Comparison of ENCODE assay signal across 21 cellular contexts in the genomic region with DNA sequence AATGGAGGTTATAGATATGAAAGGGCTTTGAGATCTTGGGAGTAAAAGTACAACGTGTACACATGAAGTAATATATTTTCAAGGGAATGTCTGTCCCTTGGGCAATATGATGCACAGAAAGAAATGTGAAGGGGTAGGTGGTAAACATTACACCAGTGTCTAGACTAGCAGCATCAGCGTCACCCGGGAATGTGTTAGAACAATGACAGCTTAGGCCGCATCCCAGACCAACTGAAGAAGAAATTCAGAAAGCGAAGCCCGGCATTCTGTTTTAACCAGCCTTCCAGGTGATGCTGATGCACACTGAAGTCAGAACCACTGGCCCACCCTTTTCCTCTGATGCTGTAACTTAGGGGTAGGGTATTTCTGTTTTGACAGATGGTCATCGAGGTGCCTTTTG. TPM values are rescaled to one million over a fixed set of nuclear protein-coding genes. Genes with fewer than 3 reads are reported as not detected.
DNase-seq lines count a peak whose midpoint lies in the region; ATAC-seq and TF ChIP-seq lines count a peak whose summit lies in the region.
"Had no signal": no experiment of that assay in that cellular context is flagged by ENCODE, and none has a peak within 500 bp of the region (broad histone marks: within the 10 kb centered on the region; RNA-seq: fewer than 3 reads in every experiment).

No MANE protein-coding gene starts in this region.

- no peak for TF ChIP-seq POLR2A in uterus (IDR thresholded peaks at IDR 0.05)

- intact Hi-C loops in left ventricle myocardium inferior (cut with micrococcal nuclease) = no loop called here
- intact Hi-C loops in left cardiac atrium (cut with DNase I) = no loop called here
- intact Hi-C loops in uterus (cut with DNase I; ENCODE audit: low total_unique reads) = no loop called here

- H3K4me1 ChIP-seq in left ventricle myocardium inferior (peaks cover 100% of the 10 kb centered on the region), endodermal cell (ENCODE audit: control insufficient read depth, insufficient read depth, low read length) (no peaks in the 10 kb centered on the region), uterus (peaks cover 0 to 16% of the 10 kb centered on the region in 2 donors)

- no peak overlapping the region for H3K4me3 Mint-ChIP-seq in endodermal cell
- H3K4me3 Mint-ChIP-seq in osteocyte (ENCODE audit: unreplicated experiment) = peak overlapping the region; percentile 30
- H3K4me3 Mint-ChIP-seq: activated CD8-positive, alpha-beta T cell treated with anti-CD3 and anti-CD28 coated beads, Interleukin-2, amount 10 ng/mL, durations not matched to agents 7 days and 5 days; activated naive CD8-positive, alpha-beta T cell treated with anti-CD3 and anti-CD28 coated beads, Interleukin-2, amount 10 ng/mL, durations not matched to agents 7 days and 5 days; central memory CD8-positive, alpha-beta T cell; natural killer cell treated with Interleukin-12 subunit alpha and Interleukin-12 subunit beta and Interleukin-15 and Interleukin-18, amount 100 ng/mL, for 72 hours; stimulated activated memory B cell treated with anti-CD40 and anti-IgM and Interleukin-4, amounts not matched to agents 10 μg/mL and 1 μg/mL and 100 μg/mL, for 72 hours had no signal

- WGBS in endodermal cell (ENCODE audit: insufficient coverage in 1 of 2, insufficient read length in 1 of 2), 2 experiments = 84 to 91% methylated on average over 7 of the region's 7 CpGs

- peaks cover 43% of the 10 kb centered on the region for H3K27me3 Mint-ChIP-seq in endodermal cell (ENCODE audit: insufficient read depth)
- no peaks in the 10 kb centered on the region for H3K27me3 Mint-ChIP-seq in osteocyte (ENCODE audit: unreplicated experiment)
- H3K27me3 Mint-ChIP-seq: central memory CD8-positive, alpha-beta T cell; natural killer cell treated with Interleukin-12 subunit alpha and Interleukin-12 subunit beta and Interleukin-15 and Interleukin-18, amount 100 ng/mL, for 72 hours; stimulated activated memory B cell treated with anti-CD40 and anti-IgM and Interleukin-4, amounts not matched to agents 10 μg/mL and 1 μg/mL and 100 μg/mL, for 72 hours had no signal

- H3K9me3 Mint-ChIP-seq in endodermal cell = no peaks in the 10 kb centered on the region
- H3K9me3 Mint-ChIP-seq in osteocyte (ENCODE audit: unreplicated experiment) = no peaks in the 10 kb centered on the region
- H3K9me3 Mint-ChIP-seq: activated naive CD8-positive, alpha-beta T cell treated with anti-CD3 and anti-CD28 coated beads, Interleukin-2, amount 10 ng/mL, durations not matched to agents 7 days and 5 days; central memory CD8-positive, alpha-beta T cell; natural killer cell treated with Interleukin-12 subunit alpha and Interleukin-12 subunit beta and Interleukin-15 and Interleukin-18, amount 100 ng/mL, for 72 hours; stimulated activated memory B cell treated with anti-CD40 and anti-IgM and Interleukin-4, amounts not matched to agents 10 μg/mL and 1 μg/mL and 100 μg/mL, for 72 hours had no signal

- no peak overlapping the region for H3K27ac Mint-ChIP-seq in endodermal cell
- H3K27ac Mint-ChIP-seq in osteocyte (ENCODE audit: unreplicated experiment) = peak overlapping the region; percentile 92
- H3K27ac Mint-ChIP-seq: activated CD8-positive, alpha-beta T cell treated with anti-CD3 and anti-CD28 coated beads, Interleukin-2, amount 10 ng/mL, durations not matched to agents 7 days and 5 days; activated naive CD8-positive, alpha-beta T cell treated with anti-CD3 and anti-CD28 coated beads, Interleukin-2, amount 10 ng/mL, durations not matched to agents 7 days and 5 days; CD4-positive, CD25-positive, alpha-beta regulatory T cell; natural killer cell treated with Interleukin-12 subunit alpha and Interleukin-12 subunit beta and Interleukin-15 and Interleukin-18, amount 100 ng/mL, for 72 hours; stimulated activated memory B cell treated with anti-CD40 and anti-IgM and Interleukin-4, amounts not matched to agents 10 μg/mL and 1 μg/mL and 100 μg/mL, for 72 hours had no signal

- TF ChIP-seq CTCF in left ventricle myocardium inferior (IDR thresholded peaks at IDR 0.05; ENCODE audit: borderline replicate concordance) (no peak), endodermal cell (conservative IDR thresholded peaks at IDR 0.05) (no peak), osteocyte (IDR thresholded peaks at IDR 0.05) (no peak), uterus (IDR thresholded peaks at IDR 0.05) (no peak)

- H3K36me3 ChIP-seq in left ventricle myocardium inferior (peaks cover under 1% of the 10 kb centered on the region), endodermal cell (ENCODE audit: control insufficient read depth, insufficient read depth, low read length) (no peaks in the 10 kb centered on the region), uterus (no peaks in the 10 kb centered on the region)
- H3K36me3 ChIP-seq: prostate gland, vagina had no signal

- ATAC-seq in left cardiac atrium = no peak
- no peak for ATAC-seq in GM21360 (IDR thresholded peaks at IDR 0.05; ENCODE audit: unreplicated experiment)
- ATAC-seq: activated CD8-positive, alpha-beta T cell treated with anti-CD3 and anti-CD28 coated beads, Interleukin-2, amount 10 ng/mL, durations not matched to agents 7 days and 5 days; natural killer cell treated with Interleukin-12 subunit alpha and Interleukin-12 subunit beta and Interleukin-15 and Interleukin-18, amount 100 ng/mL, for 72 hours; stimulated activated memory B cell treated with anti-CD40 and anti-IgM and Interleukin-4, amounts not matched to agents 10 μg/mL and 1 μg/mL and 100 μg/mL, for 72 hours had no signal

- H3K9me3 ChIP-seq in left ventricle myocardium inferior (replicated peaks) = no peaks in the 10 kb centered on the region
- no peaks in the 10 kb centered on the region for H3K9me3 ChIP-seq in endodermal cell (ENCODE audit: control insufficient read depth, low read length)
- H3K9me3 ChIP-seq in uterus = no peaks in the 10 kb centered on the region
- H3K9me3 ChIP-seq: A549, prostate gland, vagina had no signal

- no peak overlapping the region for H3K9ac ChIP-seq in endodermal cell (ENCODE audit: extremely low read depth, low read length, poor library complexity, severe bottlenecking)

- H3K4me3 ChIP-seq in left ventricle myocardium inferior (no peak overlapping the region), endodermal cell (ENCODE audit: low read length) (no peak overlapping the region), uterus (no peak overlapping the region)
- H3K4me3 ChIP-seq: A549, prostate gland, vagina had no signal

- H3K27me3 ChIP-seq in left ventricle myocardium inferior (ENCODE audit: low read depth) (no peaks in the 10 kb centered on the region), endodermal cell (ENCODE audit: control insufficient read depth, insufficient read depth, low read length, poor library complexity, severe bottlenecking) (peaks cover 28% of the 10 kb centered on the region), uterus (no peaks in the 10 kb centered on the region)
- H3K27me3 ChIP-seq: vagina had no signal

- no peak for DNase-seq in left ventricle myocardium inferior
- DNase-seq in left cardiac atrium = no peak
- DNase-seq in endodermal cell = no peak
- DNase-seq in osteocyte (ENCODE audit: extremely low spot score, unreplicated experiment) = no peak
- no peak for DNase-seq in uterus
- no peak for DNase-seq in NCI-H1417 treated with DMSO at 0.1 percent for 48 hours (lab: John Stamatoyannopoulos, UW)
- DNase-seq in T-helper 2 cell = no peak
- DNase-seq: activated CD8-positive, alpha-beta T cell treated with anti-CD3 and anti-CD28 coated beads, Interleukin-2, amount 10 ng/mL, durations not matched to agents 7 days and 5 days; activated naive CD8-positive, alpha-beta T cell treated with anti-CD3 and anti-CD28 coated beads, Interleukin-2, amount 10 ng/mL, durations not matched to agents 7 days and 5 days; CD4-positive, CD25-positive, alpha-beta regulatory T cell; GOT3; Karpas-422; NCI-H2227 treated with DMSO at 0.1 percent for 48 hours had no signal

- no peaks in the 10 kb centered on the region for H3K36me3 Mint-ChIP-seq in endodermal cell (ENCODE audit: low read depth)
- H3K36me3 Mint-ChIP-seq in osteocyte (ENCODE audit: unreplicated experiment) = peaks cover 12% of the 10 kb centered on the region
- H3K36me3 Mint-ChIP-seq: natural killer cell treated with Interleukin-12 subunit alpha and Interleukin-12 subunit beta and Interleukin-15 and Interleukin-18, amount 100 ng/mL, for 72 hours; stimulated activated memory B cell treated with anti-CD40 and anti-IgM and Interleukin-4, amounts not matched to agents 10 μg/mL and 1 μg/mL and 100 μg/mL, for 72 hours had no signal

- H3K4me1 Mint-ChIP-seq in endodermal cell = peaks cover 21% of the 10 kb centered on the region
- H3K4me1 Mint-ChIP-seq in osteocyte (ENCODE audit: unreplicated experiment) = peaks cover 85% of the 10 kb centered on the region

- H3K27ac ChIP-seq in left ventricle myocardium inferior (replicated peaks) (peak overlapping the region; percentile 99), endodermal cell (ENCODE audit: low read depth, low read length) (peak overlapping the region; percentile 19), uterus (peak overlapping the region; percentile 57 to 68)
- H3K27ac ChIP-seq: A549, prostate gland, vagina had no signal

RNA-seq across cellular contexts. Expression of gene INAFM2, which starts 6.3 kb away (rescaled TPM):
- total RNA-seq in left ventricle myocardium inferior (52.7 TPM), left cardiac atrium (10 to 100 TPM; 53.4 to 76.6 TPM), endodermal cell (1 to 10 TPM; 4.6 to 8.6 TPM), osteocyte (69.0 and 70.3 TPM in 2 replicates), uterus (10 to 100 TPM in 2 of 4 donors, 1 to 10 TPM in 2; 3.2 to 68.1 (median 8.9) TPM)
- 22.2 TPM for polyA plus RNA-seq in endodermal cell (2013, experiment 1 of 2)
- 19.8 TPM for polyA plus RNA-seq in endodermal cell (2013, experiment 2 of 2)

RNA-seq across cellular contexts. Expression of gene CCDC9B, which starts 10.9 kb away (rescaled TPM):
- 155 TPM for total RNA-seq in left ventricle myocardium inferior
- total RNA-seq in left cardiac atrium = 10 to 100 TPM; 72.1 to 83.8 TPM
- total RNA-seq in endodermal cell = under 1 TPM; 0.15 to 0.42 TPM
- polyA plus RNA-seq in endodermal cell (2013, experiment 1 of 2) = 0.57 TPM
- polyA plus RNA-seq in endodermal cell (2013, experiment 2 of 2) = 0.12 TPM
- 18.0 and 21.6 TPM in 2 replicates for total RNA-seq in osteocyte
- total RNA-seq in uterus = 10 to 100 TPM in 1 of 4 donors, 1 to 10 TPM in 3; 2.4 to 43.8 (median 6.6) TPM

RNA-seq across cellular contexts. Expression of gene PHGR1, which starts 21.0 kb away (rescaled TPM):
- total RNA-seq in left ventricle myocardium inferior (not detected), left cardiac atrium (not detected), endodermal cell (not detected), osteocyte (not detected in 2 replicates), uterus (1 to 10 TPM in 1 of 4 donors, not detected in 3; 1.8 TPM)
- polyA plus RNA-seq in endodermal cell (2013, experiment 1 of 2) = not detected
- polyA plus RNA-seq in endodermal cell (2013, experiment 2 of 2) = not detected
- total RNA-seq: activated CD8-positive, alpha-beta T cell treated with anti-CD3 and anti-CD28 coated beads, Interleukin-2, amount 10 ng/mL, durations not matched to agents 7 days and 5 days; activated naive CD8-positive, alpha-beta T cell treated with anti-CD3 and anti-CD28 coated beads, Interleukin-2, amount 10 ng/mL, durations not matched to agents 7 days and 5 days; CD4-positive, CD25-positive, alpha-beta regulatory T cell; natural killer cell treated with Interleukin-12 subunit alpha and Interleukin-12 subunit beta and Interleukin-15 and Interleukin-18, amount 100 ng/mL, for 72 hours; prostate gland; T-helper 1 cell treated with Interleukin-12 subunit alpha and Interleukin-12 subunit beta and Interleukin-4 antibody, amounts not matched to agents 30 ng/mL and 1 ng/mL, for 36 hours had no signal
- polyA plus RNA-seq: A549; CD4-positive, CD25-positive, alpha-beta regulatory T cell had no signal

RNA-seq across cellular contexts. Expression of gene PLCB2, which starts 22.1 kb away (rescaled TPM):
- 8.5 TPM for total RNA-seq in left ventricle myocardium inferior
- 10 to 100 TPM in 1 of 2 donors, 1 to 10 TPM in 1; 8.4 to 13.5 TPM for total RNA-seq in left cardiac atrium
- 1 to 10 TPM; 4.4 to 5.3 TPM for total RNA-seq in endodermal cell
- polyA plus RNA-seq in endodermal cell (2013, experiment 1 of 2) = 5.8 TPM
- 5.2 TPM for polyA plus RNA-seq in endodermal cell (2013, experiment 2 of 2)
- 0.40 and 1.2 TPM in 2 replicates for total RNA-seq in osteocyte
- 10 to 100 TPM in 2 of 4 donors, 1 to 10 TPM in 2; 3.5 to 19.0 (median 9.3) TPM for total RNA-seq in uterus

RNA-seq across cellular contexts. Expression of gene DISP2, which starts 28.2 kb away (rescaled TPM):
- total RNA-seq in left ventricle myocardium inferior = 3.0 TPM
- 1 to 10 TPM in 1 of 2 donors, under 1 TPM in 1; 0.31 to 6.5 TPM for total RNA-seq in left cardiac atrium
- total RNA-seq in endodermal cell = under 1 TPM; 0.04 to 0.40 TPM
- polyA plus RNA-seq in endodermal cell (2013, experiment 1 of 2) = 1.1 TPM
- 1.9 TPM for polyA plus RNA-seq in endodermal cell (2013, experiment 2 of 2)
- total RNA-seq in osteocyte = 1.4 and 1.5 TPM in 2 replicates
- total RNA-seq in uterus = under 1 TPM in 2 of 4 donors, not detected in 2; 0.14 to 0.85 TPM

Comparison
In these comparisons a context has a peak if more than half of its experiments do, and no peak if none do; other contexts are left out.
1. H3K27ac ChIP-seq: peak in every context shown above with its lines; median percentile 99 in left ventricle myocardium inferior; 62 in uterus; 19 in endodermal cell.